Comparison of ENCODE assay signal across 10 cellular contexts in the genomic region with DNA sequence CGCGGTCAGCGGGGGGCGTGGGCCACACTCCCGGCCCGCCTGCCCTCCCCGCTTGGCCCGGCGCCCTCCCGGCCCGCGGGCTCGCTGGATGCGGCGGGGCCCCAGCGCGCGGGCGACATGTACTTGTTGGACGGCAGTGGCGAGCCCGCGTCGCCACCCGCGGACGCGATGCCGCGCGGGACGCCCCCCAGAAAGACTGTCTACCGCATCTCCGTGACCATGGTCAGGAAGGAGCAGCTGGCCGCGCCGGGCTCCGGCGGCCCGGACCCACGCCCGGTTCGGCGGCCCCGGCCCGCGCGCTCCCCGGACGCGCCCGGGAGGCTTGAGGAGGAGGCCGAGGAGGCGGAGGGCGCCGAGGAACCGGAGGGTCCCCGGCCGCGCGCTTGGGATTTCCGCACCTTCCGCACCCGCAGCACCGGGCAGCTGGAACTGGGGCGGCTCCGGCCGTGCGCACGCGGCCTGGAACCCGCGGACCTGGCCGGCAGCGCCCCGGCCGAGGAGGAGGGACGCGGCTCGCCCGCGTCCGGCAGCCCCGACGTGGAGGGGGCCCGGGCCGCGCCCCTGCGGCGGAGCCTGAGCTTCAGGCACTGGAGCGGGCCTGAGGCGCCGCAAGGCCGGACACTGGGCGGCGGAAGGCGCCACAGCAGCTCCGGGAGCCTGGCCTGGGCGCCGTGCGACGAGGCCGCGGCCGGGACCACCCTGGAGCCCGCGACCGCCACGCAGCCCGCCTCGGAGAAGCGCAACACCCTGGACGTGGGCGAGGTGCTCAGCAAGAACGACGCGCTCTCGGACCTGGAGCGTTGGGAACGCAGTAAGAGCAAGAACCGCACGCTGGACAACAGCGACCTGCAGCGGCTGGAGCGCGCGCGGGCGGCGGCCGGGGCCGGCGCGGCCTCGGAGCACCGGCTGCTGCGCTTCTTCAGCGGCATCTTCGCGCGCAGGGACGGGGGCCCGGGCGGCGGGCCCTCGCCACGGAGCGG.
DNase-seq lines count a peak whose midpoint lies in the region; ATAC-seq and TF ChIP-seq lines count a peak whose summit lies in the region.
"Had no signal": no experiment of that assay in that cellular context is flagged by ENCODE, and none has a peak within 500 bp of the region (broad histone marks: within the 10 kb centered on the region; RNA-seq: fewer than 3 reads in every experiment).

No MANE protein-coding gene starts in this region.

- peaks cover 4% of the 10 kb centered on the region for H3K27me3 ChIP-seq in A673 (replicated peaks; ENCODE audit: insufficient read depth, low read depth, low read length, poor library complexity)

- H3K27ac ChIP-seq in A673 (ENCODE audit: low read depth, low read length, poor library complexity, severe bottlenecking): no peak overlapping the region

- H3K4me3 ChIP-seq in A673 (ENCODE audit: low read depth, low read length, poor library complexity, severe bottlenecking) (peak overlapping the region; percentile 50), iPS-18c (ENCODE audit: insufficient read depth, low read depth, low read length) (peak overlapping the region; percentile 56), skeletal muscle cell (ENCODE audit: low read depth, low read length) (peak overlapping the region; percentile 44)

- no peak overlapping the region for H3K27ac Mint-ChIP-seq in MCF 10A (ENCODE audit: low read depth, unreplicated experiment)
- H3K27ac Mint-ChIP-seq: stimulated activated naive CD8-positive, alpha-beta T cell treated with anti-CD3 and anti-CD28 coated beads, Interleukin-15, Interleukin-2, amounts not matched to agents 100 ng/mL and 50 ng/mL, for 24 hours had no signal

- H3K36me3 ChIP-seq in A673 (ENCODE audit: insufficient read depth, low read length, poor library complexity, severe bottlenecking): no peaks in the 10 kb centered on the region

- ATAC-seq in GM19463 (IDR thresholded peaks at IDR 0.05; ENCODE audit: unreplicated experiment): no peak

- CTCF ChIA-PET in A673 (lab: Charles Lee) (no interaction called here), MCF 10A (lab: Yijun Ruan, JAX) (interaction anchor here (0.7 to 3.6 kb wide), 9 partner anchors 9 to 541 kb away, joined by 3 to 29 read pairs (median 3); no protein-coding TSS in a partner anchor)

- intact Hi-C loops in A673 (cut with micrococcal nuclease; ENCODE audit: unreplicated experiment) (loop anchor here (1.0 kb wide), 1 partner anchor 75 kb away; no protein-coding TSS in a partner anchor), MCF 10A (cut with micrococcal nuclease) (loop anchor here (1.0 to 10.0 kb wide), 3 partner anchors 75 to 535 kb away; partner anchors contain the start of gene AGAP1)

- POLR2A ChIA-PET in A673 (lab: Charles Lee; ENCODE audit: low non-redundant PET): no interaction called here
- POLR2A ChIA-PET in MCF 10A (lab: Yijun Ruan, JAX): interaction anchor here (1.2 to 1.7 kb wide), 3 partner anchors 38 to 76 kb away, joined by 3 to 7 read pairs (median 6); no protein-coding TSS in a partner anchor

- peaks cover 15% of the 10 kb centered on the region for H3K4me1 ChIP-seq in A673 (ENCODE audit: insufficient read depth, low read length, poor library complexity, severe bottlenecking)

- peak; percentile 62 for DNase-seq in A673 (ENCODE audit: low spot score)
- DNase-seq in HuH-7.5 (ENCODE audit: low spot score): peak; percentile 77
- DNase-seq in MCF 10A (ENCODE audit: unreplicated experiment): peak; percentile 62
- peak; percentile 43 for DNase-seq in skeletal muscle cell (ENCODE audit: low read depth)
- no peak for DNase-seq in GDM1 (lab: John Stamatoyannopoulos, UW)
- no peak for DNase-seq in GM10266 (ENCODE audit: extremely low spot score)
- DNase-seq: activated T-cell treated with anti-CD3 and anti-CD28 coated beads, Interleukin-2, amount 50 U/mL, for 4 hours had no signal

- BruUV-seq in A673 (replicated peaks; lab: Mats Ljungman, UMichigan) (no TSS peak), MCF 10A (replicated peaks; lab: Mats Ljungman, UMichigan) (no TSS peak)

- no peaks in the 10 kb centered on the region for H3K27me3 Mint-ChIP-seq in MCF 10A (ENCODE audit: insufficient read depth, unreplicated experiment)

- TF ChIP-seq CTCF in A673 (conservative IDR thresholded peaks at IDR 0.05; ENCODE audit: low read depth, low read length) (peak; percentile 43), MCF 10A (IDR thresholded peaks at IDR 0.05; ENCODE audit: unreplicated experiment) (peak; percentile 44), GM10266 (IDR thresholded peaks at IDR 0.05; ENCODE audit: control insufficient read depth, insufficient read depth, low read depth, missing control alignments) (no peak)

- no peaks in the 10 kb centered on the region for H3K36me3 Mint-ChIP-seq in MCF 10A (ENCODE audit: insufficient read depth, unreplicated experiment)

- H3K9me3 ChIP-seq in A673 (ENCODE audit: low read depth, low read length, poor library complexity, severe bottlenecking) (no peaks in the 10 kb centered on the region), iPS-18c (ENCODE audit: control insufficient read depth, insufficient read depth, low read length) (no peaks in the 10 kb centered on the region)

- H3K4me1 Mint-ChIP-seq in MCF 10A (ENCODE audit: insufficient read depth, unreplicated experiment): peaks cover 38% of the 10 kb centered on the region

- no peaks in the 10 kb centered on the region for H3K9me3 Mint-ChIP-seq in MCF 10A (ENCODE audit: unreplicated experiment)
- H3K9me3 Mint-ChIP-seq: activated T-cell treated with anti-CD3 and anti-CD28 coated beads, Interleukin-2, amount 50 U/mL, for 4 hours; stimulated activated naive CD8-positive, alpha-beta T cell treated with anti-CD3 and anti-CD28 coated beads, Interleukin-15, Interleukin-2, amounts not matched to agents 100 ng/mL and 50 ng/mL, for 24 hours had no signal

- H3K4me3 Mint-ChIP-seq in MCF 10A (ENCODE audit: unreplicated experiment): peak overlapping the region; percentile 55
- H3K4me3 Mint-ChIP-seq: activated T-cell treated with anti-CD3 and anti-CD28 coated beads, Interleukin-2, amount 50 U/mL, for 4 hours; stimulated activated naive CD8-positive, alpha-beta T cell treated with anti-CD3 and anti-CD28 coated beads, Interleukin-15, Interleukin-2, amounts not matched to agents 100 ng/mL and 50 ng/mL, for 24 hours had no signal

Comparison
In these comparisons a context has a peak if more than half of its experiments do, and no peak if none do; other contexts are left out.
1. DNase-seq: peak in A673 (single experiment), HuH-7.5 (single experiment), MCF 10A (single experiment) and skeletal muscle cell (single experiment); none in GDM1 (single experiment) and GM10266 (single experiment).
2. Peak in every context shown above with its lines, with median percentiles within 50 percentile points of each other: H3K4me3 ChIP-seq.